In the genomic region with DNA sequence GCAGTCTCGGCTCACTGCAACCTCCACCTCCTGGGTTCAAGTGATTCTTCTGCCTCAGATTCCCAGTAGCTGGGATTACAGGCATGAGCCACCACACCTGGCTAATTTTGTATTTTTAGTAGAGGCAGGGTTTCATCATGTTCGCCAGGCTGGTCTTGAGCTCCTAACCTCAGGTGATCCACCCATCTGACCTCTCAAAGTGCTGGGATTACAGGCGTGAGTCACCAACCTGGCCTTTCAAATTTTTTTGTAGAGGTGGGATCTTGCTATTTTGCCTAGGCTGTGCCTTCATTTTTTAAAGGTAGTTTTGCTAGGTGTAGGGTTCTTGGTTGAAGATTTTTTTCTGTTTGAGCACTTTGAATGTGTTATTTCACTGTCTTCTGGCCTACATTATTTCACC, we compare ENCODE assay signal across 19 cellular contexts.
"Had no signal": no experiment of that assay in that cellular context is flagged by ENCODE, and none has a peak within 500 bp of the region (broad histone marks: within the 10 kb centered on the region; RNA-seq: fewer than 3 reads in every experiment).

No MANE protein-coding gene starts in this region.

- H3K4me3 Mint-ChIP-seq: endodermal cell; naive thymus-derived CD4-positive, alpha-beta T cell; nephron progenitor cell; stimulated activated naive B cell treated with anti-CD40 and anti-IgM and Interleukin-4, amounts not matched to agents 10 μg/mL and 1 μg/mL and 100 μg/mL, for 72 hours; type B pancreatic cell had no signal

- H3K36me3 ChIP-seq: neutrophil, ovary, right atrium auricular region had no signal

- H3K4me1 ChIP-seq: foreskin keratinocyte, right atrium auricular region had no signal

- H3K9me3 ChIP-seq: neutrophil, ovary, right atrium auricular region, sigmoid colon had no signal

- H3K27me3 ChIP-seq: foreskin keratinocyte, neutrophil, ovary, right atrium auricular region, sigmoid colon had no signal

- H3K27ac ChIP-seq: coronary artery, foreskin keratinocyte, neutrophil, ovary, right atrium auricular region, sigmoid colon, skin epidermis had no signal

- H3K27ac Mint-ChIP-seq: endodermal cell; nephron progenitor cell; stimulated activated naive B cell treated with anti-CD40 and anti-IgM and Interleukin-4, amounts not matched to agents 10 μg/mL and 1 μg/mL and 100 μg/mL, for 72 hours; type B pancreatic cell had no signal

- ATAC-seq: foreskin keratinocyte; left colon; left ventricle myocardium superior; naive thymus-derived CD4-positive, alpha-beta T cell; stimulated activated naive B cell treated with anti-CD40 and anti-IgM and Interleukin-4, amounts not matched to agents 10 μg/mL and 1 μg/mL and 100 μg/mL, for 72 hours had no signal

- DNase-seq: effector CD4-positive, alpha-beta T cell; endodermal cell; erythroblast; left colon; left ventricle myocardium superior; naive thymus-derived CD4-positive, alpha-beta T cell; nephron progenitor cell; ovary; sigmoid colon; stimulated activated CD4-positive, alpha-beta T cell treated with anti-CD3 and anti-CD28 coated beads, Interleukin-2, amount 100 ng/mL, for 24 hours; stimulated activated CD4-positive, alpha-beta T cell treated with anti-CD3 and anti-CD28 coated beads, Interleukin-4, amount 100 ng/mL, for 4 hours; stimulated activated naive B cell treated with anti-CD40 and anti-IgM and Interleukin-4, amounts not matched to agents 10 μg/mL and 1 μg/mL and 100 μg/mL, for 72 hours had no signal

- H3K27me3 Mint-ChIP-seq: naive thymus-derived CD4-positive, alpha-beta T cell; stimulated activated naive B cell treated with anti-CD40 and anti-IgM and Interleukin-4, amounts not matched to agents 10 μg/mL and 1 μg/mL and 100 μg/mL, for 72 hours; type B pancreatic cell had no signal

- H3K4me3 ChIP-seq: coronary artery, lung, ovary, right atrium auricular region, sigmoid colon, skin epidermis had no signal

- H3K9me3 Mint-ChIP-seq: naive thymus-derived CD4-positive, alpha-beta T cell; stimulated activated naive B cell treated with anti-CD40 and anti-IgM and Interleukin-4, amounts not matched to agents 10 μg/mL and 1 μg/mL and 100 μg/mL, for 72 hours; type B pancreatic cell had no signal
